Comparison of ENCODE assay signal across 9 cellular contexts in the genomic region with DNA sequence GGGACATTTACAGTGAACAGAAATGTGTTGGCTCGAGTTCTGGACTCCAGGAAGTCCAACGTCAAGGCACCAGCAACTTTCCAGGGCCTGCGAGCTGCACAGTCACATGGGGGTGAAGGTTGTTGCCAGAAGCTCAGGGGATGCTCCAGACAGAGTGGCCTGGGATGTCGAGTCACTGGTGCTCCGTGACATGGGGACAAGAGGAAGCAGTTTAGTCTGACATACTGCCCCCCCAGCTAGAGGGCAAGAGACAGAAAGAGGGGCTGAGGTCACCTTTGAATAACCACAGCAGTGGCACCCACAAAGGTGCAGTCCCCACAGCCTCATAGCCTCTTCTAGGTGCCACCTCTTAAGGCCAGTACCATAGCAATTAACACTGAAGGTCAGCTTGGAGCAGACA. TPM values are rescaled to one million over a fixed set of nuclear protein-coding genes. Genes with fewer than 3 reads are reported as not detected.
DNase-seq lines count a peak whose midpoint lies in the region; ATAC-seq lines count a peak whose summit lies in the region.
"Not testable (repeated sequence)": the region's sequence is repeated elsewhere in the genome, so short reads cannot be mapped to it uniquely, and the experiment has no call there.
"Had no signal": no experiment of that assay in that cellular context is flagged by ENCODE, and none has a peak within 500 bp of the region (broad histone marks: within the 10 kb centered on the region; RNA-seq: fewer than 3 reads in every experiment).

No MANE protein-coding gene starts in this region.

- DNase-seq in CD4-positive, CD25-positive, alpha-beta regulatory T cell; T-cell; activated CD4-positive, alpha-beta memory T cell treated with anti-CD3 and anti-CD28 coated beads for 36 hours; activated T-cell treated with anti-CD3 and anti-CD28 coated beads, Interleukin-2, amount 50 U/mL, for 72 hours; stimulated activated effector memory CD8-positive, alpha-beta T cell treated with anti-CD3 and anti-CD28 coated beads, Interleukin-12 subunit alpha, Interleukin-12 subunit beta, amount 100 ng/mL, for 72 hours (ENCODE audit: low spot score in 2 of 2): not testable (repeated sequence)
- DNase-seq in immature natural killer cell = peak in 2 of 3 donors; percentile 32 to 33

- CTCF ChIA-PET in T-cell (lab: Charles Lee) = interaction anchor here in 1 of 2 donors (0.6 kb wide), 1 partner anchor 24 kb away, joined by 3 read pairs; no protein-coding TSS in a partner anchor
- CTCF ChIA-PET in activated CD4-positive, alpha-beta memory T cell treated with anti-CD3 and anti-CD28 coated beads for 36 hours (lab: Charles Lee) = not testable (repeated sequence)

- peak overlapping the region; percentile 42 to 85 (median 76) for H3K4me3 Mint-ChIP-seq in CD4-positive, CD25-positive, alpha-beta regulatory T cell
- peak overlapping the region in 1 of 4 donors; percentile 53 for H3K4me3 Mint-ChIP-seq in IgD-negative memory B cell
- H3K4me3 Mint-ChIP-seq in T-cell = peak overlapping the region in 1 of 3 donors; percentile 61
- H3K4me3 Mint-ChIP-seq in activated CD4-positive, alpha-beta memory T cell treated with anti-CD3 and anti-CD28 coated beads for 36 hours = peak overlapping the region; percentile 39
- H3K4me3 Mint-ChIP-seq in activated T-cell treated with anti-CD3 and anti-CD28 coated beads, Interleukin-2, amount 50 U/mL, for 72 hours = peak overlapping the region; percentile 36 to 59
- H3K4me3 Mint-ChIP-seq in activated naive CD8-positive, alpha-beta T cell = peak overlapping the region; percentile 56
- H3K4me3 Mint-ChIP-seq in immature natural killer cell = peak overlapping the region in 3 of 5 donors; percentile 10 to 40 (median 27)
- H3K4me3 Mint-ChIP-seq in stimulated activated effector memory CD8-positive, alpha-beta T cell treated with anti-CD3 and anti-CD28 coated beads, Interleukin-12 subunit alpha, Interleukin-12 subunit beta, amount 100 ng/mL, for 72 hours = peak overlapping the region; percentile 92

- H3K27me3 ChIP-seq in CD4-positive, CD25-positive, alpha-beta regulatory T cell (ENCODE audit: control insufficient read depth, insufficient read depth, low read length) = not testable (repeated sequence)

- POLR2A ChIA-PET in T-cell (lab: Charles Lee); activated CD4-positive, alpha-beta memory T cell treated with anti-CD3 and anti-CD28 coated beads for 36 hours (lab: Charles Lee): not testable (repeated sequence)

- not testable (repeated sequence) for H3K9me3 Mint-ChIP-seq in CD4-positive, CD25-positive, alpha-beta regulatory T cell; IgD-negative memory B cell; T-cell; activated CD4-positive, alpha-beta memory T cell treated with anti-CD3 and anti-CD28 coated beads for 36 hours; activated T-cell treated with anti-CD3 and anti-CD28 coated beads, Interleukin-2, amount 50 U/mL, for 72 hours; activated naive CD8-positive, alpha-beta T cell (ENCODE audit: low read depth); immature natural killer cell; stimulated activated effector memory CD8-positive, alpha-beta T cell treated with anti-CD3 and anti-CD28 coated beads, Interleukin-12 subunit alpha, Interleukin-12 subunit beta, amount 100 ng/mL, for 72 hours

- not testable (repeated sequence) for ATAC-seq in CD4-positive, CD25-positive, alpha-beta regulatory T cell (ENCODE audit: low read depth in 2 of 2); activated T-cell treated with anti-CD3 and anti-CD28 coated beads, Interleukin-2, amount 50 U/mL, for 72 hours (replicated peaks in 1 of 2); stimulated activated effector memory CD8-positive, alpha-beta T cell treated with anti-CD3 and anti-CD28 coated beads, Interleukin-12 subunit alpha, Interleukin-12 subunit beta, amount 100 ng/mL, for 72 hours
- ATAC-seq in T-cell (replicated peaks in 1 of 4) = peak in 1 of 4 experiments; percentile 2

- H3K36me3 Mint-ChIP-seq in CD4-positive, CD25-positive, alpha-beta regulatory T cell = peaks cover 13% of the 10 kb centered on the region
- H3K36me3 Mint-ChIP-seq in IgD-negative memory B cell; activated T-cell treated with anti-CD3 and anti-CD28 coated beads, Interleukin-2, amount 50 U/mL, for 72 hours (ENCODE audit: insufficient read depth in 2 of 2); activated naive CD8-positive, alpha-beta T cell: not testable (repeated sequence)
- H3K36me3 Mint-ChIP-seq in T-cell (peaks cover 16% of the 10 kb centered on the region), immature natural killer cell (peaks cover 4 to 21% (median 5%) of the 10 kb centered on the region in 3 donors)
- H3K36me3 Mint-ChIP-seq in activated CD4-positive, alpha-beta memory T cell treated with anti-CD3 and anti-CD28 coated beads for 36 hours = peaks cover 37% of the 10 kb centered on the region
- peaks cover 95% of the 10 kb centered on the region for H3K36me3 Mint-ChIP-seq in stimulated activated effector memory CD8-positive, alpha-beta T cell treated with anti-CD3 and anti-CD28 coated beads, Interleukin-12 subunit alpha, Interleukin-12 subunit beta, amount 100 ng/mL, for 72 hours

- H3K4me3 ChIP-seq in CD4-positive, CD25-positive, alpha-beta regulatory T cell (ENCODE audit: low read depth, low read length) = not testable (repeated sequence)

- H3K27ac Mint-ChIP-seq in CD4-positive, CD25-positive, alpha-beta regulatory T cell = peak overlapping the region; percentile 80 to 97 (median 86)
- H3K27ac Mint-ChIP-seq in IgD-negative memory B cell = peak overlapping the region in 2 of 3 donors; percentile 67 to 77
- H3K27ac Mint-ChIP-seq in T-cell = peak overlapping the region; percentile 86 to 90
- peak overlapping the region; percentile 74 for H3K27ac Mint-ChIP-seq in activated CD4-positive, alpha-beta memory T cell treated with anti-CD3 and anti-CD28 coated beads for 36 hours
- peak overlapping the region; percentile 58 for H3K27ac Mint-ChIP-seq in activated T-cell treated with anti-CD3 and anti-CD28 coated beads, Interleukin-2, amount 50 U/mL, for 72 hours
- peak overlapping the region; percentile 81 for H3K27ac Mint-ChIP-seq in activated naive CD8-positive, alpha-beta T cell
- H3K27ac Mint-ChIP-seq in immature natural killer cell = peak overlapping the region; percentile 20 to 89 (median 72)
- H3K27ac Mint-ChIP-seq in stimulated activated effector memory CD8-positive, alpha-beta T cell treated with anti-CD3 and anti-CD28 coated beads, Interleukin-12 subunit alpha, Interleukin-12 subunit beta, amount 100 ng/mL, for 72 hours = peak overlapping the region; percentile 96

- not testable (repeated sequence) for H3K9me3 ChIP-seq in CD4-positive, CD25-positive, alpha-beta regulatory T cell (ENCODE audit: control insufficient read depth in 2 of 2, low read length in 2 of 2)

- H3K4me1 Mint-ChIP-seq in CD4-positive, CD25-positive, alpha-beta regulatory T cell = peaks cover 6 to 83% (median 33%) of the 10 kb centered on the region in 4 donors
- H3K4me1 Mint-ChIP-seq in IgD-negative memory B cell (peaks cover 6 to 28% (median 28%) of the 10 kb centered on the region in 3 donors), T-cell (peaks cover 50 to 60% (median 57%) of the 10 kb centered on the region in 3 donors), immature natural killer cell (peaks cover 54 to 61% of the 10 kb centered on the region in 2 donors)
- H3K4me1 Mint-ChIP-seq in activated CD4-positive, alpha-beta memory T cell treated with anti-CD3 and anti-CD28 coated beads for 36 hours (ENCODE audit: low read depth) = peaks cover 67% of the 10 kb centered on the region
- peaks cover 62% of the 10 kb centered on the region for H3K4me1 Mint-ChIP-seq in activated T-cell treated with anti-CD3 and anti-CD28 coated beads, Interleukin-2, amount 50 U/mL, for 72 hours (ENCODE audit: low read depth)
- peaks cover 58% of the 10 kb centered on the region for H3K4me1 Mint-ChIP-seq in activated naive CD8-positive, alpha-beta T cell (ENCODE audit: low read depth)
- H3K4me1 Mint-ChIP-seq in stimulated activated effector memory CD8-positive, alpha-beta T cell treated with anti-CD3 and anti-CD28 coated beads, Interleukin-12 subunit alpha, Interleukin-12 subunit beta, amount 100 ng/mL, for 72 hours = peaks cover 55% of the 10 kb centered on the region

- H3K27me3 Mint-ChIP-seq in CD4-positive, CD25-positive, alpha-beta regulatory T cell; IgD-negative memory B cell; T-cell; activated CD4-positive, alpha-beta memory T cell treated with anti-CD3 and anti-CD28 coated beads for 36 hours; activated T-cell treated with anti-CD3 and anti-CD28 coated beads, Interleukin-2, amount 50 U/mL, for 72 hours (ENCODE audit: low read depth); activated naive CD8-positive, alpha-beta T cell; immature natural killer cell (ENCODE audit: low read depth in 3 of 3): not testable (repeated sequence)

- peaks cover 38% of the 10 kb centered on the region for H3K4me1 ChIP-seq in CD4-positive, CD25-positive, alpha-beta regulatory T cell (ENCODE audit: control insufficient read depth, insufficient read depth, low read length, poor library complexity, severe bottlenecking)

- peak overlapping the region; percentile 51 for H3K27ac ChIP-seq in CD4-positive, CD25-positive, alpha-beta regulatory T cell (ENCODE audit: insufficient read depth, low read length, poor library complexity, severe bottlenecking)

- intact Hi-C loops in activated CD4-positive, alpha-beta memory T cell treated with anti-CD3 and anti-CD28 coated beads for 36 hours (cut with micrococcal nuclease) = not testable (repeated sequence)

- H3K36me3 ChIP-seq in CD4-positive, CD25-positive, alpha-beta regulatory T cell (ENCODE audit: control insufficient read depth, insufficient read depth, low read length) = not testable (repeated sequence)

RNA-seq across cellular contexts. Expression of gene APOBEC3D, which starts 3.6 kb away (rescaled TPM):
- 24.4 TPM for total RNA-seq in CD4-positive, CD25-positive, alpha-beta regulatory T cell
- polyA plus RNA-seq in CD4-positive, CD25-positive, alpha-beta regulatory T cell = 10 to 100 TPM; 14.4 to 24.7 (median 16.1) TPM
- polyA plus RNA-seq in IgD-negative memory B cell = 22.0 TPM
- 10 to 100 TPM; 17.1 to 27.2 (median 24.4) TPM for total RNA-seq in T-cell
- total RNA-seq in activated CD4-positive, alpha-beta memory T cell treated with anti-CD3 and anti-CD28 coated beads for 36 hours = 10 to 100 TPM; 54.1 to 54.5 TPM
- 10 to 100 TPM; 33.9 to 43.0 TPM for total RNA-seq in activated T-cell treated with anti-CD3 and anti-CD28 coated beads, Interleukin-2, amount 50 U/mL, for 72 hours
- 10 to 100 TPM in 2 of 3 donors, 1 to 10 TPM in 1; 3.9 to 25.3 (median 15.4) TPM for polyA plus RNA-seq in immature natural killer cell
- total RNA-seq: HT1080 had no signal

RNA-seq across cellular contexts. Expression of gene APOBEC3C, which starts 10.5 kb away (rescaled TPM):
- total RNA-seq in CD4-positive, CD25-positive, alpha-beta regulatory T cell = 59.0 TPM
- polyA plus RNA-seq in CD4-positive, CD25-positive, alpha-beta regulatory T cell = 100 to 1,000 TPM in 2 of 4 donors, 10 to 100 TPM in 2; 87.5 to 146 (median 110) TPM
- polyA plus RNA-seq in IgD-negative memory B cell (268 TPM), immature natural killer cell (100 to 1,000 TPM; 242 to 468 (median 346) TPM)
- 10 to 100 TPM; 32.9 to 61.7 (median 52.1) TPM for total RNA-seq in T-cell
- 100 to 1,000 TPM; 141 to 142 TPM for total RNA-seq in activated CD4-positive, alpha-beta memory T cell treated with anti-CD3 and anti-CD28 coated beads for 36 hours
- 100 to 1,000 TPM; 143 to 147 TPM for total RNA-seq in activated T-cell treated with anti-CD3 and anti-CD28 coated beads, Interleukin-2, amount 50 U/mL, for 72 hours

RNA-seq across cellular contexts. Expression of gene APOBEC3F, which starts 16.1 kb away (rescaled TPM):
- 17.6 TPM for total RNA-seq in CD4-positive, CD25-positive, alpha-beta regulatory T cell
- 10 to 100 TPM in 2 of 4 donors, 1 to 10 TPM in 2; 7.8 to 18.4 (median 10.4) TPM for polyA plus RNA-seq in CD4-positive, CD25-positive, alpha-beta regulatory T cell
- polyA plus RNA-seq in IgD-negative memory B cell (33.0 TPM), immature natural killer cell (10 to 100 TPM in 2 of 3 donors, 1 to 10 TPM in 1; 9.0 to 43.0 (median 16.8) TPM)
- 10 to 100 TPM; 14.3 to 29.1 (median 18.5) TPM for total RNA-seq in T-cell
- total RNA-seq in activated CD4-positive, alpha-beta memory T cell treated with anti-CD3 and anti-CD28 coated beads for 36 hours = 10 to 100 TPM; 33.4 to 34.9 TPM
- 10 to 100 TPM; 44.8 to 49.0 TPM for total RNA-seq in activated T-cell treated with anti-CD3 and anti-CD28 coated beads, Interleukin-2, amount 50 U/mL, for 72 hours

RNA-seq across cellular contexts. Expression of gene APOBEC3B, which starts 42.4 kb away (rescaled TPM):
- 2.1 TPM for total RNA-seq in CD4-positive, CD25-positive, alpha-beta regulatory T cell
- 1 to 10 TPM in 2 of 4 donors, under 1 TPM in 2; 0.17 to 1.4 (median 1.1) TPM for polyA plus RNA-seq in CD4-positive, CD25-positive, alpha-beta regulatory T cell
- 7.0 TPM for polyA plus RNA-seq in IgD-negative memory B cell
- total RNA-seq in T-cell = 1 to 10 TPM; 1.4 to 2.4 (median 1.9) TPM
- 10 to 100 TPM; 43.9 to 44.3 TPM for total RNA-seq in activated CD4-positive, alpha-beta memory T cell treated with anti-CD3 and anti-CD28 coated beads for 36 hours
- total RNA-seq in activated T-cell treated with anti-CD3 and anti-CD28 coated beads, Interleukin-2, amount 50 U/mL, for 72 hours = 10 to 100 TPM; 27.1 to 44.7 TPM
- polyA plus RNA-seq in immature natural killer cell = 1 to 10 TPM; 2.0 to 3.9 (median 3.3) TPM

RNA-seq across cellular contexts. Expression of gene APOBEC3G, which starts 52.6 kb away (rescaled TPM):
- total RNA-seq in CD4-positive, CD25-positive, alpha-beta regulatory T cell = 49.0 TPM
- 100 to 1,000 TPM in 1 of 4 donors, 10 to 100 TPM in 3; 51.0 to 105 (median 75.6) TPM for polyA plus RNA-seq in CD4-positive, CD25-positive, alpha-beta regulatory T cell
- polyA plus RNA-seq in IgD-negative memory B cell (90.7 TPM), immature natural killer cell (100 to 1,000 TPM; 494 to 885 (median 545) TPM)
- 10 to 100 TPM; 29.7 to 71.3 (median 62.7) TPM for total RNA-seq in T-cell
- 100 to 1,000 TPM; 106 to 108 TPM for total RNA-seq in activated CD4-positive, alpha-beta memory T cell treated with anti-CD3 and anti-CD28 coated beads for 36 hours
- 100 to 1,000 TPM in 1 of 2 donors, 10 to 100 TPM in 1; 77.8 to 115 TPM for total RNA-seq in activated T-cell treated with anti-CD3 and anti-CD28 coated beads, Interleukin-2, amount 50 U/mL, for 72 hours
